In genomic region chr4:153676984-153677383, GRCh38 we compare ENCODE assay signal across 16 cellular contexts. TPM values are rescaled to one million over a fixed set of nuclear protein-coding genes. Genes with fewer than 3 reads are reported as not detected.
DNase-seq lines count a peak whose midpoint lies in the region; ATAC-seq and TF ChIP-seq lines count a peak whose summit lies in the region.
"Had no signal": no experiment of that assay in that cellular context is flagged by ENCODE, and none has a peak within 500 bp of the region (broad histone marks: within the 10 kb centered on the region; RNA-seq: fewer than 3 reads in every experiment).

No MANE protein-coding gene starts in this region.

- H3K4me1 ChIP-seq in adipocyte (ENCODE audit: control insufficient read depth, insufficient read depth, low read length) (peaks cover 4% of the 10 kb centered on the region), thoracic aorta (ENCODE audit: control insufficient read depth in 1 of 2, low read depth in 2 of 2) (peaks cover 17 to 24% of the 10 kb centered on the region in 2 donors)

- no peak overlapping the region for H3K4me3 Mint-ChIP-seq in effector memory CD8-positive, alpha-beta T cell
- H3K4me3 Mint-ChIP-seq: activated T-cell treated with anti-CD3 and anti-CD28 coated beads, Interleukin-2, amount 50 U/mL, for 24 hours; WTC11 had no signal

- no peaks in the 10 kb centered on the region for H3K36me3 Mint-ChIP-seq in effector memory CD8-positive, alpha-beta T cell (ENCODE audit: insufficient read depth)
- H3K36me3 Mint-ChIP-seq: WTC11 had no signal

- TF ChIP-seq CTCF in foreskin fibroblast (IDR thresholded peaks at IDR 0.05; ENCODE audit: low read depth, low read length), result no peak
- no peak for TF ChIP-seq CTCF in thoracic aorta (IDR thresholded peaks at IDR 0.05)

- DNase-seq in DMS53 (lab: John Stamatoyannopoulos, UW) (peak; percentile 9), DMS53 treated with DMSO at 0.1 percent for 48 hours (lab: John Stamatoyannopoulos, UW; ENCODE audit: unreplicated experiment) (no peak), adipocyte (ENCODE audit: low read depth) (peak; percentile 86), foreskin fibroblast (peak; percentile 65 to 85), thoracic aorta (ENCODE audit: low spot score) (no peak)
- DNase-seq in effector memory CD8-positive, alpha-beta T cell, result no peak
- DNase-seq: activated T-cell treated with anti-CD3 and anti-CD28 coated beads, Interleukin-2, amount 50 U/mL, for 24 hours; GOT3; MM.1S; NCI-H446 treated with DMSO at 0.1 percent for 48 hours; Right ventricle myocardium superior; spleen had no signal

- H3K27me3 ChIP-seq in adipocyte (replicated peaks; ENCODE audit: control insufficient read depth, insufficient read depth, low read length) (no peaks in the 10 kb centered on the region), thoracic aorta (replicated peaks; ENCODE audit: insufficient read depth) (no peaks in the 10 kb centered on the region)
- H3K27me3 ChIP-seq: spleen had no signal

- H3K9me3 Mint-ChIP-seq in effector memory CD8-positive, alpha-beta T cell, result peaks cover 0 to 3% of the 10 kb centered on the region in 2 donors

- peaks cover 7% of the 10 kb centered on the region for H3K9me3 ChIP-seq in adipocyte (ENCODE audit: control insufficient read depth, low read length)
- H3K9me3 ChIP-seq in thoracic aorta, result no peaks in the 10 kb centered on the region

- ATAC-seq in thoracic aorta (ENCODE audit: insufficient number of reproducible peaks, low FRiP score, low read depth) (peak; percentile 96), HG02642 (IDR thresholded peaks at IDR 0.05; ENCODE audit: poor library complexity, unreplicated experiment) (no peak), HG02571 (IDR thresholded peaks at IDR 0.05; ENCODE audit: unreplicated experiment) (no peak)
- ATAC-seq in effector memory CD8-positive, alpha-beta T cell (replicated peaks), result no peak
- ATAC-seq: WTC11 had no signal

- H3K27me3 Mint-ChIP-seq in effector memory CD8-positive, alpha-beta T cell, result peaks cover 41 to 63% of the 10 kb centered on the region in 2 donors

- no peak overlapping the region for H3K4me3 ChIP-seq in adipocyte (ENCODE audit: low read length)
- H3K4me3 ChIP-seq in foreskin fibroblast (ENCODE audit: low read depth in 1 of 2, low read length in 2 of 2), result no peak overlapping the region
- H3K4me3 ChIP-seq in thoracic aorta, result no peak overlapping the region
- H3K4me3 ChIP-seq: spleen had no signal

- H3K27ac ChIP-seq in thoracic aorta, result peak overlapping the region; percentile 16 to 72
- H3K27ac ChIP-seq: 22Rv1, spleen had no signal

- H3K9ac ChIP-seq in adipocyte (ENCODE audit: low read length), result no peak overlapping the region

- no peak overlapping the region for H3K27ac Mint-ChIP-seq in effector memory CD8-positive, alpha-beta T cell
- H3K27ac Mint-ChIP-seq: activated T-cell treated with anti-CD3 and anti-CD28 coated beads, Interleukin-2, amount 50 U/mL, for 24 hours; WTC11 had no signal

- H3K36me3 ChIP-seq in adipocyte (ENCODE audit: control insufficient read depth, insufficient read depth, low read length, severe bottlenecking) (no peaks in the 10 kb centered on the region), thoracic aorta (no peaks in the 10 kb centered on the region)
- H3K36me3 ChIP-seq: spleen had no signal

- no peaks in the 10 kb centered on the region for H3K4me1 Mint-ChIP-seq in effector memory CD8-positive, alpha-beta T cell (ENCODE audit: low read depth in 2 of 2)
- H3K4me1 Mint-ChIP-seq: WTC11 had no signal

RNA-seq across cellular contexts. Expression of gene TLR2, which starts 7.1 kb away (rescaled TPM):
- 10 to 100 TPM; 68.5 to 77.7 TPM for total RNA-seq in thoracic aorta

Comparison
In these comparisons a context has a peak if more than half of its experiments do, and no peak if none do; other contexts are left out.
1. DNase-seq: peak in DMS53 (single experiment), adipocyte (single experiment) and foreskin fibroblast (2 of 2); none in DMS53 treated with DMSO at 0.1 percent for 48 hours (single experiment), thoracic aorta (single experiment) and effector memory CD8-positive, alpha-beta T cell (0 of 3).